21 cellular contexts compared by ENCODE assay signal in the genomic region with DNA sequence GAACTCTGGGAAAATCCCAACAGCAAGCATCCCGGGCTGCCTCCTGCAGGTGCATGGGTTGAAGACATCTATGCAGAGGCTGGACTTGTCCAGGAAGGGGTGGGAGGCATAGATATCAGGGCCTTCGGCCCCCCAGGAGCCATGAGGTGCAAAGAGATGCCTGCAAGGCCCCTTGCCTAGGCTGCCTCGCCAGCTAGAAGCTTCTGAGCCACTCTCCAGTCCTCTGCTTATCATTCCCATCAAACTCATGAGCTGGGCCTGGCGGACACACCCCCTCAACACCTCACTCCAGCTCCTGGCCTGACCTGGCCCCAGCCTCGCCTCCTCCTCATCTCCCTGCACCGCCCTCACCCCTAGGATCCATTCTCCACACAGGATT.
DNase-seq lines count a peak whose midpoint lies in the region; ATAC-seq, FAIRE-seq and TF ChIP-seq lines count a peak whose summit lies in the region.
"Had no signal": no experiment of that assay in that cellular context is flagged by ENCODE, and none has a peak within 500 bp of the region (broad histone marks: within the 10 kb centered on the region; RNA-seq: fewer than 3 reads in every experiment).

No MANE protein-coding gene starts in this region.

- H4K8ac ChIP-seq in mesendoderm (ENCODE audit: low read depth, low read length) = no peak overlapping the region

- FAIRE-seq in HTR-8/SVneo (lab: Jason Lieb, UNC) = peak; percentile 62
- FAIRE-seq in kidney (lab: Jason Lieb, UNC) = no peak

- H3K4me3 ChIP-seq in kidney (ENCODE audit: low read length in 2 of 2) (no peak overlapping the region), spleen (no peak overlapping the region), mesendoderm (ENCODE audit: low read length) (no peak overlapping the region)
- H3K4me3 ChIP-seq: Peyer's patch had no signal

- H3K9me3 ChIP-seq in kidney (ENCODE audit: control insufficient read depth in 1 of 2, low read length in 2 of 2) = no peaks in the 10 kb centered on the region
- H3K9me3 ChIP-seq in spleen = no peaks in the 10 kb centered on the region
- H3K9me3 ChIP-seq: Peyer's patch had no signal

- no peaks in the 10 kb centered on the region for H3K79me2 ChIP-seq in mesendoderm (ENCODE audit: control insufficient read depth, insufficient read depth, low read length)

- H2BK15ac ChIP-seq in mesendoderm (replicated peaks; ENCODE audit: low read depth) = no peak overlapping the region

- WGBS in spleen, 5 donors = 82 to 92% (median 88%) methylated on average over 6 of the region's 6 CpGs
- WGBS in mesendoderm (ENCODE audit: extremely low coverage, insufficient coverage, low lambda C conversion rate) = no CpG with 5 or more reads among the region's 6 CpGs

- no peak overlapping the region for H2BK5ac ChIP-seq in mesendoderm (ENCODE audit: low read length)

- H4K5ac ChIP-seq in mesendoderm (ENCODE audit: low read length) = no peak overlapping the region

- no peak overlapping the region for H3K4ac ChIP-seq in mesendoderm (ENCODE audit: low read depth, low read length)

- H3K36me3 ChIP-seq in kidney (ENCODE audit: control insufficient read depth in 1 of 2, insufficient read depth in 2 of 2, low read length in 2 of 2) = no peaks in the 10 kb centered on the region
- H3K36me3 ChIP-seq in spleen = no peaks in the 10 kb centered on the region
- H3K36me3 ChIP-seq in mesendoderm (ENCODE audit: control insufficient read depth, insufficient read depth, low read length) = no peaks in the 10 kb centered on the region
- H3K36me3 ChIP-seq: Peyer's patch had no signal

- H3K4me2 ChIP-seq in mesendoderm (ENCODE audit: low read length) = no peak overlapping the region

- peak overlapping the region; percentile 75 for H3K27ac Mint-ChIP-seq in activated naive CD4-positive, alpha-beta T cell treated with anti-CD3 and anti-CD28 coated beads, Interleukin-2, amount 50 U/mL, for 24 hours
- H3K27ac Mint-ChIP-seq: B cell had no signal

- no peak overlapping the region for H3K18ac ChIP-seq in mesendoderm (ENCODE audit: low read length)

- no peak for ATAC-seq in GM21825 (IDR thresholded peaks at IDR 0.05; ENCODE audit: unreplicated experiment)

- H3K27me3 Mint-ChIP-seq in activated naive CD4-positive, alpha-beta T cell treated with anti-CD3 and anti-CD28 coated beads, Interleukin-2, amount 50 U/mL, for 24 hours = no peaks in the 10 kb centered on the region

- no peak overlapping the region for H3K23ac ChIP-seq in mesendoderm (ENCODE audit: low read length)

- H3K9ac ChIP-seq in kidney (ENCODE audit: low read length in 2 of 2) (no peak overlapping the region), mesendoderm (ENCODE audit: low read length) (no peak overlapping the region)

- no peak overlapping the region for H3K4me3 Mint-ChIP-seq in activated naive CD4-positive, alpha-beta T cell treated with anti-CD3 and anti-CD28 coated beads, Interleukin-2, amount 50 U/mL, for 24 hours
- H3K4me3 Mint-ChIP-seq: B cell, CD14-positive monocyte had no signal

- no peak for TF ChIP-seq POLR2A in spleen (IDR thresholded peaks at IDR 0.05)

- no peaks in the 10 kb centered on the region for H3K9me3 Mint-ChIP-seq in activated naive CD4-positive, alpha-beta T cell treated with anti-CD3 and anti-CD28 coated beads, Interleukin-2, amount 50 U/mL, for 24 hours
- H3K9me3 Mint-ChIP-seq: CD14-positive monocyte had no signal

- no peak overlapping the region for H2AK5ac ChIP-seq in mesendoderm (ENCODE audit: low read length)

- H3K4me1 ChIP-seq in kidney (ENCODE audit: control insufficient read depth in 1 of 2, insufficient read depth in 1 of 2, low read depth in 1 of 2, low read length in 2 of 2) = peaks cover 0 to 2% of the 10 kb centered on the region in 2 donors
- H3K4me1 ChIP-seq in spleen = peaks cover 0 to 27% (median 5%) of the 10 kb centered on the region in 6 donors
- H3K4me1 ChIP-seq in mesendoderm (ENCODE audit: control insufficient read depth, low read depth, low read length) = no peaks in the 10 kb centered on the region

- intact Hi-C loops in kidney (cut with DNase I) = no loop called here
- intact Hi-C loops in spleen (cut with DNase I; ENCODE audit: low total_unique reads) = no loop called here

- peaks cover 6% of the 10 kb centered on the region for H3K4me1 Mint-ChIP-seq in activated naive CD4-positive, alpha-beta T cell treated with anti-CD3 and anti-CD28 coated beads, Interleukin-2, amount 50 U/mL, for 24 hours
- H3K4me1 Mint-ChIP-seq: B cell had no signal

- H3K36me3 Mint-ChIP-seq in activated naive CD4-positive, alpha-beta T cell treated with anti-CD3 and anti-CD28 coated beads, Interleukin-2, amount 50 U/mL, for 24 hours = no peaks in the 10 kb centered on the region
- H3K36me3 Mint-ChIP-seq: CD14-positive monocyte had no signal

- DNase-seq in activated naive CD4-positive, alpha-beta T cell treated with anti-CD3 and anti-CD28 coated beads, Interleukin-2, amount 50 U/mL, for 16 hours = no peak
- no peak for DNase-seq in HTR-8/SVneo (ENCODE audit: insufficient read length, low spot score)
- DNase-seq in kidney = peak; percentile 65
- peak; percentile 66 for DNase-seq in spleen
- no peak for DNase-seq in mesendoderm
- DNase-seq in islet precursor cell = no peak
- DNase-seq: DMS53, GDM1, KG1, NCI-H1092 treated with DMSO at 0.1 percent for 48 hours, NCI-H1436 treated with DMSO at 0.1 percent for 48 hours, NCI-H2029, NCI-H226, NCI-H510A treated with DMSO at 0.1 percent for 48 hours, NCI-H748 treated with DMSO at 0.1 percent for 48 hours, Peyer's patch had no signal

- H3K27ac ChIP-seq in kidney (ENCODE audit: low read depth in 2 of 2, low read length in 2 of 2) (no peak overlapping the region), spleen (no peak overlapping the region), mesendoderm (ENCODE audit: low read depth, low read length) (no peak overlapping the region)
- H3K27ac ChIP-seq: 22Rv1 had no signal

- no peak overlapping the region for H2BK120ac ChIP-seq in mesendoderm (ENCODE audit: low read depth, low read length)

- H3K27me3 ChIP-seq in spleen (replicated peaks in 1 of 7) (peaks cover 0 to 6% (median 0%) of the 10 kb centered on the region in 7 donors), mesendoderm (ENCODE audit: insufficient read depth, low read length, poor library complexity) (no peaks in the 10 kb centered on the region)
- H3K27me3 ChIP-seq: Peyer's patch had no signal

- TF ChIP-seq CTCF in kidney (IDR thresholded peaks at IDR 0.05; ENCODE audit: borderline replicate concordance, extremely low read depth, insufficient read depth) = no peak
- TF ChIP-seq CTCF in spleen (IDR thresholded peaks at IDR 0.05 in 8 of 11, conservative IDR thresholded peaks at IDR 0.05 in 3 of 11) = no peak

- H3K79me1 ChIP-seq in mesendoderm (ENCODE audit: low read length) = no peaks in the 10 kb centered on the region

- H3K56ac ChIP-seq in mesendoderm (ENCODE audit: low read length) = no peak overlapping the region

Comparison
In these comparisons a context has a peak if more than half of its experiments do, and no peak if none do; other contexts are left out.
1. DNase-seq: peak in kidney (single experiment) and spleen (single experiment); none in activated naive CD4-positive, alpha-beta T cell treated with anti-CD3 and anti-CD28 coated beads, Interleukin-2, amount 50 U/mL, for 16 hours (single experiment), HTR-8/SVneo (single experiment), mesendoderm (single experiment) and islet precursor cell (single experiment).